14 cellular contexts compared by ENCODE assay signal in genomic region chr17:17087424-17088103, GRCh38. TPM values are rescaled to one million over a fixed set of nuclear protein-coding genes. Genes with fewer than 3 reads are reported as not detected.
DNase-seq lines count a peak whose midpoint lies in the region; ATAC-seq and TF ChIP-seq lines count a peak whose summit lies in the region.
"Had no signal": no experiment of that assay in that cellular context is flagged by ENCODE, and none has a peak within 500 bp of the region (broad histone marks: within the 10 kb centered on the region; RNA-seq: fewer than 3 reads in every experiment).

No MANE protein-coding gene starts in this region.

- H3K27ac Mint-ChIP-seq in CD4-positive, alpha-beta memory T cell, result peak overlapping the region; percentile 36 to 86 (median 60)
- H3K27ac Mint-ChIP-seq in endothelial cell (ENCODE audit: unreplicated experiment), result no peak overlapping the region
- H3K27ac Mint-ChIP-seq: stimulated activated memory B cell treated with anti-CD40 and anti-IgM and Interleukin-4, amounts not matched to agents 10 μg/mL and 1 μg/mL and 100 μg/mL, for 72 hours had no signal

- no peaks in the 10 kb centered on the region for H3K27me3 Mint-ChIP-seq in CD4-positive, alpha-beta memory T cell
- H3K27me3 Mint-ChIP-seq in endothelial cell (ENCODE audit: unreplicated experiment), result peaks cover 8% of the 10 kb centered on the region
- H3K27me3 Mint-ChIP-seq: stimulated activated memory B cell treated with anti-CD40 and anti-IgM and Interleukin-4, amounts not matched to agents 10 μg/mL and 1 μg/mL and 100 μg/mL, for 72 hours had no signal

- WGBS in adrenal gland, 4 donors, result 63 to 78% (median 71%) methylated on average over 13 of the region's 13 CpGs

- POLR2A ChIA-PET in CD4-positive, alpha-beta memory T cell (lab: Charles Lee; ENCODE audit: partially characterized antibody), result no interaction called here

- intact Hi-C loops in CD4-positive, alpha-beta memory T cell (cut with micrococcal nuclease), result no loop called here
- intact Hi-C loops in adrenal gland (cut with DNase I), result no loop called here
- intact Hi-C loops in left ventricle myocardium inferior (cut with micrococcal nuclease), result no loop called here
- intact Hi-C loops in posterior cingulate gyrus (cut with DNase I), result no loop called here

- TF ChIP-seq CTCF in adrenal gland (IDR thresholded peaks at IDR 0.05) (no peak), left ventricle myocardium inferior (IDR thresholded peaks at IDR 0.05; ENCODE audit: borderline replicate concordance) (peak; percentile 11), endothelial cell (IDR thresholded peaks at IDR 0.05; ENCODE audit: unreplicated experiment) (no peak)

- H3K4me3 ChIP-seq in CD4-positive, alpha-beta memory T cell (ENCODE audit: low read length in 2 of 2), result no peak overlapping the region
- no peak overlapping the region for H3K4me3 ChIP-seq in adrenal gland
- H3K4me3 ChIP-seq in left ventricle myocardium inferior, result no peak overlapping the region

- no peak for ATAC-seq in GM19397 (IDR thresholded peaks at IDR 0.05; ENCODE audit: unreplicated experiment)
- ATAC-seq: stimulated activated memory B cell treated with anti-CD40 and anti-IgM and Interleukin-4, amounts not matched to agents 10 μg/mL and 1 μg/mL and 100 μg/mL, for 72 hours had no signal

- peak overlapping the region in 1 of 8 donors; percentile 66 for H3K4me3 Mint-ChIP-seq in CD4-positive, alpha-beta memory T cell
- H3K4me3 Mint-ChIP-seq in endothelial cell (ENCODE audit: unreplicated experiment), result no peak overlapping the region
- H3K4me3 Mint-ChIP-seq: stimulated activated memory B cell treated with anti-CD40 and anti-IgM and Interleukin-4, amounts not matched to agents 10 μg/mL and 1 μg/mL and 100 μg/mL, for 72 hours had no signal

- CTCF ChIA-PET in CD4-positive, alpha-beta memory T cell (lab: Charles Lee; ENCODE audit: partially characterized antibody), result interaction anchor here (1.5 kb wide), 1 partner anchor 33 kb away, joined by 3 read pairs; no protein-coding TSS in a partner anchor

- peaks cover 18 to 50% of the 10 kb centered on the region in 2 donors for H3K36me3 Mint-ChIP-seq in CD4-positive, alpha-beta memory T cell
- peaks cover 51% of the 10 kb centered on the region for H3K36me3 Mint-ChIP-seq in endothelial cell (ENCODE audit: low read depth, unreplicated experiment)

- H3K27ac ChIP-seq in CD4-positive, alpha-beta memory T cell (ENCODE audit: low read depth, low read length), result no peak overlapping the region
- H3K27ac ChIP-seq in adrenal gland (peak overlapping the region in 2 of 5 donors; percentile 29 to 41), left ventricle myocardium inferior (replicated peaks) (peak overlapping the region; percentile 68)

- no peak for TF ChIP-seq POLR2A in adrenal gland (IDR thresholded peaks at IDR 0.05)

- DNase-seq in CD4-positive, alpha-beta memory T cell, result no peak
- DNase-seq in adrenal gland (peak in 6 of 7 donors; percentile 40 to 73 (median 49)), left ventricle myocardium inferior (no peak), posterior cingulate gyrus (peak in 6 of 10 donors; percentile 9 to 89 (median 32)), endothelial cell (ENCODE audit: low spot score) (no peak), HT-29 (ENCODE audit: low spot score) (no peak), SW480 (ENCODE audit: low spot score) (no peak)
- DNase-seq: foreskin fibroblast; HCEC 1CT; kidney glomerular epithelial cell; NCI-H1092; stimulated activated CD4-positive, alpha-beta T cell treated with anti-CD3 and anti-CD28 coated beads, Interleukin-2, amount 100 ng/mL, for 24 hours had no signal

- H3K9me3 Mint-ChIP-seq in CD4-positive, alpha-beta memory T cell, result no peaks in the 10 kb centered on the region
- H3K9me3 Mint-ChIP-seq in endothelial cell (ENCODE audit: unreplicated experiment), result no peaks in the 10 kb centered on the region
- H3K9me3 Mint-ChIP-seq: stimulated activated memory B cell treated with anti-CD40 and anti-IgM and Interleukin-4, amounts not matched to agents 10 μg/mL and 1 μg/mL and 100 μg/mL, for 72 hours had no signal

- peaks cover 4% of the 10 kb centered on the region for H3K36me3 ChIP-seq in CD4-positive, alpha-beta memory T cell (ENCODE audit: insufficient read depth, low read length)
- H3K36me3 ChIP-seq in adrenal gland (replicated peaks in 1 of 2), result peaks cover 0 to 21% of the 10 kb centered on the region in 2 donors
- peaks cover 22% of the 10 kb centered on the region for H3K36me3 ChIP-seq in left ventricle myocardium inferior

- H3K4me1 ChIP-seq in CD4-positive, alpha-beta memory T cell (ENCODE audit: insufficient read depth, low read length), result peaks cover 30% of the 10 kb centered on the region
- H3K4me1 ChIP-seq in adrenal gland (replicated peaks in 1 of 2) (peaks cover 8 to 27% of the 10 kb centered on the region in 2 donors), left ventricle myocardium inferior (peaks cover 89% of the 10 kb centered on the region)

- peaks cover 33 to 62% (median 41%) of the 10 kb centered on the region in 4 donors for H3K4me1 Mint-ChIP-seq in CD4-positive, alpha-beta memory T cell
- peaks cover 30% of the 10 kb centered on the region for H3K4me1 Mint-ChIP-seq in endothelial cell (ENCODE audit: unreplicated experiment)

- H3K27me3 ChIP-seq in CD4-positive, alpha-beta memory T cell (ENCODE audit: insufficient read depth, low read length), result no peaks in the 10 kb centered on the region
- no peaks in the 10 kb centered on the region for H3K27me3 ChIP-seq in adrenal gland
- no peaks in the 10 kb centered on the region for H3K27me3 ChIP-seq in left ventricle myocardium inferior (ENCODE audit: low read depth)

- H3K9me3 ChIP-seq in CD4-positive, alpha-beta memory T cell (ENCODE audit: control insufficient read depth in 1 of 2, low read length in 2 of 2), result no peaks in the 10 kb centered on the region
- no peaks in the 10 kb centered on the region for H3K9me3 ChIP-seq in adrenal gland (replicated peaks in 1 of 3)
- H3K9me3 ChIP-seq in left ventricle myocardium inferior (replicated peaks), result no peaks in the 10 kb centered on the region

RNA-seq across cellular contexts. Expression of gene MPRIP, which starts 45.3 kb away (rescaled TPM):
- total RNA-seq in CD4-positive, alpha-beta memory T cell, result 100 to 1,000 TPM; 250 to 255 TPM
- polyA plus RNA-seq in CD4-positive, alpha-beta memory T cell, result 10 to 100 TPM; 48.4 to 53.2 TPM
- total RNA-seq in adrenal gland, result 100 to 1,000 TPM; 109 to 234 (median 168) TPM
- 100 to 1,000 TPM; 174 to 231 (median 176) TPM for polyA plus RNA-seq in adrenal gland
- 350 TPM for total RNA-seq in left ventricle myocardium inferior
- 392 TPM for total RNA-seq in endothelial cell (ENCODE audit: unreplicated experiment)
- total RNA-seq in HT-29 (2014; rRNA removed; shearing (Covaris generic)), result 147 and 162 TPM in 2 replicates

Comparison
In these comparisons a context has a peak if more than half of its experiments do, and no peak if none do; other contexts are left out.
1. DNase-seq: peak in adrenal gland (6 of 7) and posterior cingulate gyrus (6 of 10); none in CD4-positive, alpha-beta memory T cell (0 of 5), left ventricle myocardium inferior (single experiment), endothelial cell (single experiment), HT-29 (single experiment) and SW480 (single experiment).